Comparison of ENCODE assay signal across 1 cellular context in the genomic region with DNA sequence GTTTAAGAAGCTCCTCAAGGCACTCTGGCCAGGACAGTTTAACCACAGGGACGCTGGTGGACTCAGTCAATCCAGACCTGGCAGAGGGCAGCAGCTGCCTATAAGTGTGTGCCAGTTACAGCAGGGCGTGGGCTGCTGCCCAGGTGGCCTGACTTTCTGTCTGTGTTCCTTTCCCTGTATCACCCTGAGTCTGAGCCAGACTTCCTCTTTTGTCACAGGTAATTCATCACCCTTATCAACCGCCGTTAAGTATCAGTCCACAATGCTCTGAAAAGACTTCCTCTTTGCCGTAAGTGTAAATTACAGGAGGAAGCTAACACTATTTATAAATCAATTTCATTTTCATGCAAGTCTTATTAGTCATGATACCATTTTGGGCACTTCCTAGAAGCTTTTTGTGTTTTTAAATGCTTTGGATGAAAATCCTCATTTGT.
A peak's percentile ranks its signal among the peaks of the same experiment; 100 is the strongest.
TF ChIP-seq lines count a peak whose summit lies in the region.

No MANE protein-coding gene starts in this region.

TF ChIP-seq in GM12878, 131 proteins besides CTCF, POLR2A, EP300 and RAD21 (continued from another document and continues in another):
- peak; percentile 94 for TF ChIP-seq DPF2 (IDR thresholded peaks at IDR 0.05)
- TF ChIP-seq ELK1 (IDR thresholded peaks at IDR 0.05; ENCODE audit: low read depth, low read length): peak; percentile 44; the same call in 1 of the 2 replicates
- peak in 1 of 2 experiments; percentile 97; a peak in 2 of 4 replicates for TF ChIP-seq ETV6 (conservative IDR thresholded peaks at IDR 0.05 in 1 of 2, IDR thresholded peaks at IDR 0.05 in 1 of 2; ENCODE audit: borderline replicate concordance in 1 of 2, low read depth in 1 of 2)
- no peak for TF ChIP-seq NFYA (IDR thresholded peaks at IDR 0.05; ENCODE audit: borderline replicate concordance, low read depth, low read length)
- TF ChIP-seq E2F8 (IDR thresholded peaks at IDR 0.05; ENCODE audit: low read depth, partially characterized antibody): no peak
- TF ChIP-seq NR2C1 (IDR thresholded peaks at IDR 0.05): no peak
- no peak for TF ChIP-seq SUZ12 (IDR thresholded peaks at IDR 0.05; ENCODE audit: unreplicated experiment)
- TF ChIP-seq ZBTB11 (CRISPR knock-in tag; IDR thresholded peaks at IDR 0.05): no peak
- no peak for TF ChIP-seq HCFC1 (IDR thresholded peaks at IDR 0.05; ENCODE audit: low read length)
- peak; percentile 91 for TF ChIP-seq NBN (IDR thresholded peaks at IDR 0.05)
- TF ChIP-seq IRF3 (IDR thresholded peaks at IDR 0.05): no peak
- peak; percentile 95 for TF ChIP-seq IKZF1 (conservative IDR thresholded peaks at IDR 0.05)
- peak; percentile 93 for TF ChIP-seq FOXM1 (IDR thresholded peaks at IDR 0.05; ENCODE audit: low read depth, low read length)
- no peak for TF ChIP-seq TAF1 (IDR thresholded peaks at IDR 0.05; ENCODE audit: borderline replicate concordance, low read depth, low read length)
- TF ChIP-seq MYC (IDR thresholded peaks at IDR 0.05; ENCODE audit: insufficient read depth, insufficient read length, insufficient replicate concordance, low read length, severe bottlenecking): no peak
- no peak for TF ChIP-seq FOS (IDR thresholded peaks at IDR 0.05; ENCODE audit: borderline replicate concordance, extremely low read depth, insufficient read length)
- peak; percentile 98 for TF ChIP-seq TCF12 (IDR thresholded peaks at IDR 0.05; ENCODE audit: low read depth, low read length)
- no peak for TF ChIP-seq KDM1A (IDR thresholded peaks at IDR 0.05; ENCODE audit: borderline replicate concordance)
- TF ChIP-seq, protein P1, sequence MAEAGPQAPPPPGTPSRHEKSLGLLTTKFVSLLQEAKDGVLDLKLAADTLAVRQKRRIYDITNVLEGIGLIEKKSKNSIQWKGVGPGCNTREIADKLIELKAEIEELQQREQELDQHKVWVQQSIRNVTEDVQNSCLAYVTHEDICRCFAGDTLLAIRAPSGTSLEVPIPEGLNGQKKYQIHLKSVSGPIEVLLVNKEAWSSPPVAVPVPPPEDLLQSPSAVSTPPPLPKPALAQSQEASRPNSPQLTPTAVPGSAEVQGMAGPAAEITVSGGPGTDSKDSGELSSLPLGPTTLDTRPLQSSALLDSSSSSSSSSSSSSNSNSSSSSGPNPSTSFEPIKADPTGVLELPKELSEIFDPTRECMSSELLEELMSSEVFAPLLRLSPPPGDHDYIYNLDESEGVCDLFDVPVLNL (IDR thresholded peaks at IDR 0.05; ENCODE audit: low read depth, low read length): no peak
- peak; percentile 85 for TF ChIP-seq BCL11A (IDR thresholded peaks at IDR 0.05; ENCODE audit: low read depth, low read length)
- no peak for TF ChIP-seq RB1 (IDR thresholded peaks at IDR 0.05; ENCODE audit: borderline replicate concordance)
- TF ChIP-seq IRF5 (IDR thresholded peaks at IDR 0.05; ENCODE audit: borderline replicate concordance): no peak
- TF ChIP-seq SMAD5 (IDR thresholded peaks at IDR 0.05; ENCODE audit: low read depth): no peak
- no peak for TF ChIP-seq POLR2AphosphoS2 (IDR thresholded peaks at IDR 0.05; ENCODE audit: low read depth, low read length)
- no peak for TF ChIP-seq STAT1 (conservative IDR thresholded peaks at IDR 0.05)
- TF ChIP-seq RAD51 (IDR thresholded peaks at IDR 0.05): 0 out of 2 replicates have a peak, but pooled peaks have one; percentile 43
- TF ChIP-seq CUX1 (IDR thresholded peaks at IDR 0.05; ENCODE audit: insufficient replicate concordance, low read depth, low read length): no peak
- no peak for TF ChIP-seq ZNF207 (IDR thresholded peaks at IDR 0.05; ENCODE audit: borderline replicate concordance)
- TF ChIP-seq TCF3 (IDR thresholded peaks at IDR 0.05; ENCODE audit: borderline replicate concordance, insufficient read depth, low read depth, low read length): peak; percentile 98
- peak; percentile 58 for TF ChIP-seq ZNF592 (IDR thresholded peaks at IDR 0.05)
- no peak for TF ChIP-seq WRNIP1 (IDR thresholded peaks at IDR 0.05; ENCODE audit: borderline replicate concordance, low read depth, low read length)
- peak; percentile 82 for TF ChIP-seq TBL1XR1 (IDR thresholded peaks at IDR 0.05; ENCODE audit: low read depth, low read length)
